ENCODE assay signal across 8 cellular contexts in the genomic region with DNA sequence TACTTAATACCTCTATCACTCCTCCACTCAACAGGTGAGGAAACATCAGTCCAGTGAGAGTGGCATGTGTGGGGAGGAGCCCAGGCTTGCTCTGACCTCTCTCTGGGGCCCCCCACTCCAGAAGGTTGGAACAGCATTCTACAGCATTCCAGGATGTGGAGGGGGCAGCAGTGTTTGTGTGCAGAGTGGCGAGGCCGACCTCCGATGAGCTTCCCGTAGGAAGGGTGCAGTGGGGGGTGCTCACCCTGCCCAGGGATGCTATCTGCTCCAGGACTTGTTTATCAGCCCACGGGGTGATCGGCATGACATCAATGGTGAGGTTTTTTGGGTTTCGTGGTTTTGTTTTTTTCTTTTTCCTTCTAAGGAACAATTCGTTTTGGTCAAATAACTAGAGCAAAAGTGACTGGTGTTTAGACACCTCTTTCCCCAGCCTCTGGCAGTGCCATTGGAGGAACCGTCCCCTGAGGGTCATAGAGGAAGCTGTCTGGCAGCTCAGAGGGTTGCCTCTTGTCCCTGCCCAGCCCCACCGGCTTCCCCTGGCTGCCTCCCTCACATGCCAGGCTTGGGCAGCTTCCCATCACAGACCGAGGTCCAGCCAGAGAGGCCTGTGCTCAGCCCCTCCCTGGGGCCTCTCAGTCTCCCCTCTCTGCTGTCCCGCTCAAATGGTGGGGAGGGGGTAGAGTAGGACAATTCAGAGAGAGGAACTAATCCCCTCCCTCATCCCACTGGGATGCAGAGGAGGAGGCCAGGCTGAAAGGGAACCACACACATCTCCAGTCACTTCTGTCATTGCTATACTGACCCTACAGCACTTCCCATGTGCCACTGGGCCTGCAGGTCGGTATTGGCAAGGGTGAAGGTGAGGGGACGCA.
DNase-seq lines count a peak whose midpoint lies in the region; ATAC-seq and TF ChIP-seq lines count a peak whose summit lies in the region.

No MANE protein-coding gene starts in this region.

- ATAC-seq in activated CD8-positive, alpha-beta T cell treated with anti-CD3 and anti-CD28 coated beads, Interleukin-2, amount 10 ng/mL, durations not matched to agents 7 days and 5 days = no peak
- ATAC-seq in stimulated activated naive CD8-positive, alpha-beta T cell treated with anti-CD3 and anti-CD28 coated beads, Interleukin-15, Interleukin-2, amounts not matched to agents 100 U/mL and 50 U/mL, for 24 hours = peak; percentile 7
- ATAC-seq in HG03095 (IDR thresholded peaks at IDR 0.05; ENCODE audit: unreplicated experiment) (no peak), HG03354 (IDR thresholded peaks at IDR 0.05; ENCODE audit: poor library complexity, severe bottlenecking, unreplicated experiment) (no peak)

- H4K20me1 ChIP-seq in hepatocyte (ENCODE audit: insufficient read depth, poor library complexity, severe bottlenecking) = no peaks in the 10 kb centered on the region

- no peaks in the 10 kb centered on the region for H3K9me2 ChIP-seq in hepatocyte (replicated peaks; ENCODE audit: insufficient read depth)

- no peaks in the 10 kb centered on the region for H3K79me2 ChIP-seq in hepatocyte

- CTCF ChIA-PET in activated CD8-positive, alpha-beta T cell treated with anti-CD3 and anti-CD28 coated beads, Interleukin-2, amount 10 ng/mL, durations not matched to agents 7 days and 5 days (lab: Charles Lee) = interaction anchor here (0.9 to 22.0 kb wide), 7 partner anchors 10 to 447 kb away, joined by 3 to 666 read pairs (median 34); partner anchors contain the start of gene ZFP36L2

- H3K27ac ChIP-seq in KOPT-K1 (ENCODE audit: low read depth, low read length, poor library complexity, severe bottlenecking) (peak overlapping the region; percentile 97), hepatocyte (peak overlapping the region; percentile 85)

- peaks cover 39% of the 10 kb centered on the region for H3K36me3 Mint-ChIP-seq in activated CD8-positive, alpha-beta T cell treated with anti-CD3 and anti-CD28 coated beads, Interleukin-2, amount 10 ng/mL, durations not matched to agents 7 days and 5 days (ENCODE audit: low read depth)

- no peak overlapping the region for H3K4me3 ChIP-seq in hepatocyte

- no peaks in the 10 kb centered on the region for H3K9me3 ChIP-seq in KOPT-K1 (ENCODE audit: insufficient read depth, low read length, poor library complexity, severe bottlenecking)
- no peaks in the 10 kb centered on the region for H3K9me3 ChIP-seq in hepatocyte (ENCODE audit: low read depth)

- H3K27ac Mint-ChIP-seq in activated CD8-positive, alpha-beta T cell treated with anti-CD3 and anti-CD28 coated beads, Interleukin-2, amount 10 ng/mL, durations not matched to agents 7 days and 5 days = peak overlapping the region; percentile 100

- H3K36me3 ChIP-seq in KOPT-K1 (ENCODE audit: insufficient read depth, low read length) (no peaks in the 10 kb centered on the region), hepatocyte (replicated peaks; ENCODE audit: insufficient read depth, low read depth) (no peaks in the 10 kb centered on the region)

- WGBS in hepatocyte (ENCODE audit: low lambda C conversion rate, missing lambda C conversion rate) = 73% methylated on average over 14 of the region's 14 CpGs

- peaks cover 27% of the 10 kb centered on the region for H3K4me1 ChIP-seq in hepatocyte (ENCODE audit: insufficient read depth)

- H3K9me3 Mint-ChIP-seq in activated CD8-positive, alpha-beta T cell treated with anti-CD3 and anti-CD28 coated beads, Interleukin-2, amount 10 ng/mL, durations not matched to agents 7 days and 5 days (ENCODE audit: insufficient read depth) = no peaks in the 10 kb centered on the region

- no peaks in the 10 kb centered on the region for H3K27me3 Mint-ChIP-seq in activated CD8-positive, alpha-beta T cell treated with anti-CD3 and anti-CD28 coated beads, Interleukin-2, amount 10 ng/mL, durations not matched to agents 7 days and 5 days (ENCODE audit: low read depth)

- H3K4me2 ChIP-seq in hepatocyte = no peak overlapping the region

- POLR2A ChIA-PET in activated CD8-positive, alpha-beta T cell treated with anti-CD3 and anti-CD28 coated beads, Interleukin-2, amount 10 ng/mL, durations not matched to agents 7 days and 5 days (lab: Charles Lee) = interaction anchor here (0.6 to 23.3 kb wide), 6 partner anchors 10 to 467 kb away, joined by 3 to 622 read pairs (median 4); partner anchors contain the start of gene ZFP36L2

- no peak for TF ChIP-seq CTCF in hepatocyte (IDR thresholded peaks at IDR 0.05; ENCODE audit: poor library complexity)

- no peak overlapping the region for H2AFZ ChIP-seq in hepatocyte

- peaks cover 93% of the 10 kb centered on the region for H3K4me1 Mint-ChIP-seq in activated CD8-positive, alpha-beta T cell treated with anti-CD3 and anti-CD28 coated beads, Interleukin-2, amount 10 ng/mL, durations not matched to agents 7 days and 5 days (ENCODE audit: low read depth)

- H3K27me3 ChIP-seq in hepatocyte = no peaks in the 10 kb centered on the region

- H3K4me3 Mint-ChIP-seq in activated CD8-positive, alpha-beta T cell treated with anti-CD3 and anti-CD28 coated beads, Interleukin-2, amount 10 ng/mL, durations not matched to agents 7 days and 5 days = peak overlapping the region; percentile 59

- DNase-seq in activated CD8-positive, alpha-beta T cell treated with anti-CD3 and anti-CD28 coated beads, Interleukin-2, amount 10 ng/mL, durations not matched to agents 7 days and 5 days = peak; percentile 40
- DNase-seq in hepatocyte (ENCODE audit: low spot score) (no peak), NCI-H2171 treated with DMSO at 0.1 percent for 48 hours (lab: John Stamatoyannopoulos, UW) (no peak), HuH-7.5 (ENCODE audit: low spot score) (no peak)
- DNase-seq in stimulated activated naive CD8-positive, alpha-beta T cell treated with anti-CD3 and anti-CD28 coated beads, Interleukin-15, Interleukin-2, amounts not matched to agents 100 U/mL and 50 U/mL, for 24 hours = peak; percentile 42

Comparison
In these comparisons a context has a peak if more than half of its experiments do, and no peak if none do; other contexts are left out.
1. DNase-seq: peak in activated CD8-positive, alpha-beta T cell treated with anti-CD3 and anti-CD28 coated beads, Interleukin-2, amount 10 ng/mL, durations not matched to agents 7 days and 5 days (single experiment) and stimulated activated naive CD8-positive, alpha-beta T cell treated with anti-CD3 and anti-CD28 coated beads, Interleukin-15, Interleukin-2, amounts not matched to agents 100 U/mL and 50 U/mL, for 24 hours (single experiment); none in hepatocyte (single experiment), NCI-H2171 treated with DMSO at 0.1 percent for 48 hours (single experiment) and HuH-7.5 (single experiment).